In the genomic region with DNA sequence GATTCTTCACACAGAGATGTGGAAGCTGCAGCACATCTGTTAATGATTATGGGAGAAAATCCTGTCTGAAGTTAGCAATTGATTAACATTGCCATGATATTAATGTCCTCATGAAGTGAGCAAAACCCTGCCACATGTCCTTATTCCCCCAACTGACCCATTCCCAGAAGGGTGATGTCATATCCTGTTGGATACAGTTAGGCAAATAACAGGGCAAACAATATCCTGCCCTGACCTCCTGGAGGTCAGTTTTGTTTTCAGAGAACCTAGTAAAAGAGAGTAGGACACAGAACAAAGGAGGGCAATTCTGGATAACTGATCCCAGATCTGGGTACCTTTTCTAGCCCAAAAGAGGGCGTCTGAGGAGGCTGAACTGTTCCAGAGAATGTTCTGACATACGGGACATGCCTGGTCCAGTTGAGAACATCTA, we compare ENCODE assay signal across 13 cellular contexts. TPM values are rescaled to one million over a fixed set of nuclear protein-coding genes. Genes with fewer than 3 reads are reported as not detected.
DNase-seq lines count a peak whose midpoint lies in the region.
"Had no signal": no experiment of that assay in that cellular context is flagged by ENCODE, and none has a peak within 500 bp of the region (broad histone marks: within the 10 kb centered on the region; RNA-seq: fewer than 3 reads in every experiment).

No MANE protein-coding gene starts in this region.

- DNase-seq in DMS53 treated with DMSO at 0.1 percent for 48 hours (lab: John Stamatoyannopoulos, UW; ENCODE audit: unreplicated experiment) (peak; percentile 73), NCI-H69 (lab: John Stamatoyannopoulos, UW) (peak; percentile 47), epithelial cell of prostate (ENCODE audit: low read depth, low spot score) (no peak), mucosa of gallbladder (ENCODE audit: low spot score) (peak; percentile 45), hippocampal formation (lab: John Stamatoyannopoulos, UW) (no peak), NCI-H748 treated with DMSO at 0.1 percent for 48 hours (lab: John Stamatoyannopoulos, UW) (no peak)
- DNase-seq in stimulated activated CD4-positive, alpha-beta T cell treated with anti-CD3 and anti-CD28 coated beads, Interleukin-4, amount 100 ng/mL, for 1 hour: no peak
- DNase-seq in central memory CD4-positive, alpha-beta T cell: no peak
- DNase-seq: activated CD4-positive, alpha-beta T cell treated with anti-CD3 and anti-CD28 coated beads for 36 hours; CD4-positive, alpha-beta memory T cell; mucosa of descending colon; NCI-H345 had no signal

- peak overlapping the region; percentile 35 for H3K27ac ChIP-seq in epithelial cell of prostate

RNA-seq across cellular contexts. Expression of gene ABLIM3, which starts 11.0 kb away (rescaled TPM):
- 15.1 TPM for total RNA-seq in mucosa of gallbladder
- total RNA-seq: activated T-helper 2 cell treated with anti-CD3 and anti-CD28 coated beads, Interferon-gamma antibody, Interleukin-2, Interleukin-4, amounts not matched to agents 10 μg/mL and 5 μg/mL and 100 μg/mL, durations not matched to agents 14 hours and 24 hours and 36 hours; CD4-positive, alpha-beta memory T cell had no signal

Comparison
In these comparisons a context has a peak if more than half of its experiments do, and no peak if none do; other contexts are left out.
1. DNase-seq: peak in DMS53 treated with DMSO at 0.1 percent for 48 hours (single experiment), NCI-H69 (single experiment) and mucosa of gallbladder (single experiment); none in epithelial cell of prostate (single experiment), hippocampal formation (0 of 2), stimulated activated CD4-positive, alpha-beta T cell treated with anti-CD3 and anti-CD28 coated beads, Interleukin-4, amount 100 ng/mL, for 1 hour (single experiment), central memory CD4-positive, alpha-beta T cell (single experiment) and NCI-H748 treated with DMSO at 0.1 percent for 48 hours (single experiment).